ENCODE assay signal across 12 cellular contexts in genomic region chr12:3119192-3119744, GRCh38. TPM values are rescaled to one million over a fixed set of nuclear protein-coding genes. Genes with fewer than 3 reads are reported as not detected.
DNase-seq lines count a peak whose midpoint lies in the region; ATAC-seq and TF ChIP-seq lines count a peak whose summit lies in the region.
"Had no signal": no experiment of that assay in that cellular context is flagged by ENCODE, and none has a peak within 500 bp of the region (broad histone marks: within the 10 kb centered on the region; RNA-seq: fewer than 3 reads in every experiment).

No MANE protein-coding gene starts in this region.

- peaks cover 2% of the 10 kb centered on the region for H4K20me1 ChIP-seq in hepatocyte (ENCODE audit: insufficient read depth, poor library complexity, severe bottlenecking)

- intact Hi-C loops in ascending aorta (cut with DNase I) (no loop called here), gastrocnemius medialis (cut with DNase I; ENCODE audit: low total_unique reads) (no loop called here)

- no peak overlapping the region for H3K4me3 ChIP-seq in ascending aorta
- H3K4me3 ChIP-seq in hepatocyte: no peak overlapping the region
- H3K4me3 ChIP-seq in gastrocnemius medialis: no peak overlapping the region

- H3K27ac ChIP-seq in ascending aorta (peak overlapping the region; percentile 83 to 86), hepatocyte (peak overlapping the region; percentile 70), gastrocnemius medialis (peak overlapping the region in 3 of 4 donors; percentile 35 to 61 (median 57))
- H3K27ac ChIP-seq: WERI-Rb-1 had no signal

- no peak overlapping the region for H2AFZ ChIP-seq in hepatocyte

- 76% methylated on average over 9 of the region's 9 CpGs for WGBS in hepatocyte (ENCODE audit: low lambda C conversion rate, missing lambda C conversion rate)

- DNase-seq in EL (peak; percentile 25), ascending aorta (ENCODE audit: low spot score in 2 of 2) (no peak), hepatocyte (ENCODE audit: low spot score) (no peak), gastrocnemius medialis (no peak), T-helper 9 cell (no peak), NCI-H82 (lab: John Stamatoyannopoulos, UW) (no peak), NCI-H187 treated with DMSO at 0.1 percent for 48 hours (lab: John Stamatoyannopoulos, UW) (no peak), NK-92 (lab: John Stamatoyannopoulos, UW; ENCODE audit: unreplicated experiment) (no peak)
- DNase-seq: AML-193; central memory CD4-positive, alpha-beta T cell; NCI-H2029; WERI-Rb-1 had no signal

- H3K36me3 ChIP-seq in ascending aorta (no peaks in the 10 kb centered on the region), hepatocyte (replicated peaks; ENCODE audit: insufficient read depth, low read depth) (no peaks in the 10 kb centered on the region), gastrocnemius medialis (no peaks in the 10 kb centered on the region)

- no peak overlapping the region for H3K4me2 ChIP-seq in hepatocyte

- TF ChIP-seq CTCF in ascending aorta (IDR thresholded peaks at IDR 0.05) (no peak), hepatocyte (IDR thresholded peaks at IDR 0.05; ENCODE audit: poor library complexity) (no peak), gastrocnemius medialis (IDR thresholded peaks at IDR 0.05 in 4 of 5, conservative IDR thresholded peaks at IDR 0.05 in 1 of 5) (no peak)

- ATAC-seq in gastrocnemius medialis: no peak

- in situ Hi-C loops in gastrocnemius medialis (cut with MboI; ENCODE audit: low sequenced_read_pairs in 4 of 4): no loop called here

- no peaks in the 10 kb centered on the region for H3K79me2 ChIP-seq in hepatocyte

- no peak for TF ChIP-seq POLR2A in gastrocnemius medialis (IDR thresholded peaks at IDR 0.05)

- H3K9me3 ChIP-seq in ascending aorta: peaks cover 0 to 5% of the 10 kb centered on the region in 2 donors
- no peaks in the 10 kb centered on the region for H3K9me3 ChIP-seq in hepatocyte (ENCODE audit: low read depth)
- H3K9me3 ChIP-seq in gastrocnemius medialis: no peaks in the 10 kb centered on the region

- H3K4me1 ChIP-seq in ascending aorta (peaks cover 3 to 29% of the 10 kb centered on the region in 2 donors), hepatocyte (ENCODE audit: insufficient read depth) (peaks cover 5% of the 10 kb centered on the region), gastrocnemius medialis (peaks cover 38% of the 10 kb centered on the region in 2 donors)

- no peaks in the 10 kb centered on the region for H3K27me3 ChIP-seq in ascending aorta
- no peaks in the 10 kb centered on the region for H3K27me3 ChIP-seq in hepatocyte
- no peaks in the 10 kb centered on the region for H3K27me3 ChIP-seq in gastrocnemius medialis

- H3K9me2 ChIP-seq in hepatocyte (replicated peaks; ENCODE audit: insufficient read depth): no peaks in the 10 kb centered on the region

RNA-seq across cellular contexts. Expression of gene TSPAN9, which starts 42.1 kb away (rescaled TPM):
- total RNA-seq in ascending aorta (109 TPM), hepatocyte (35.3 and 38.6 TPM in 2 replicates), gastrocnemius medialis (1 to 10 TPM; 4.7 to 9.4 (median 7.4) TPM)
- polyA plus RNA-seq in hepatocyte: 16.6 and 19.8 TPM in 2 replicates
